4 cellular contexts compared by ENCODE assay signal in the genomic region with DNA sequence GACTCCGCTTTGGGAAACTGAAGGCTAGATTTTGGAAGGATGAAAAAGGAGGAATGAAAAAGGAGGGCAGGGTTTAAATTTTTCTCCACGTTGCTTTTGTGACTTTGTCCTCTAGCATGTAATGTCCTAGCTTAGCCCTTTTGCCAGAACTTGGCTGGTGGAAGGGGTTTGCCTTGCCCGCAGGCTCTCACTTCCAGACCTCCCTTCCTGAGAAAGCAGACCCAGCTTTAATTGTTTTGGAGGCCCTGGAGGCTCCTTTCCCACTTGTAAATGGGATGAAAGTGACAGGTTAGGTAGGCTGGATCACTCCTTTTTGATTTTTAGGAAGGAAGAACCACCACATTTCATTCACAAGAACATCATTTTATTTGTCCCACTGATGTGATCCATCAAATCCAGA.
"Had no signal": no experiment of that assay in that cellular context is flagged by ENCODE, and none has a peak within 500 bp of the region (broad histone marks: within the 10 kb centered on the region; RNA-seq: fewer than 3 reads in every experiment).

No MANE protein-coding gene starts in this region.

- H3K4me2 ChIP-seq: GM23338 had no signal

- DNase-seq: H9, HCEC 1CT, IMR-90 had no signal

- H3K4me3 ChIP-seq: GM23338 had no signal

- H2AFZ ChIP-seq: GM23338 had no signal

- ATAC-seq: GM23338 had no signal
